ENCODE assay signal across 27 cellular contexts in the genomic region with DNA sequence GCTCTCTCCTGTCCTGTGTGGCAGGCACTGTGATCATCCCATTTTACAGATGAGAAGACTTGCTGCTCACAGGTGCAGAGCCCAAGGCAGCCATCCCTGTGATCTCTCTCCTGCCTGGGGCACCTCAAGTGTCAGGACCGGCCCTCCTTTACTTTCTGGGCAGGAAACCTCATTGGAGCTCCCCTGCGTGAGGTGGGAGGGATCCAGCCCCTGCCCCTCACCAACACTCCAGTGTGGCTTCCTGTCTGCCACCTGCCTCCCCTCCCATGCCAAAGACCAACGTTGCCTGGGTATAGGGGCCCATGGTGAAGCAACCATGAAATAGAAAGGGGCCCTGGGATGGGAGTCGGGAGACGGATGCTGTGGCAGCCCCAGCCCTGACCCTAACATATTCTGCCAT.
DNase-seq lines count a peak whose midpoint lies in the region; ATAC-seq, FAIRE-seq and TF ChIP-seq lines count a peak whose summit lies in the region.
"Had no signal": no experiment of that assay in that cellular context is flagged by ENCODE, and none has a peak within 500 bp of the region (broad histone marks: within the 10 kb centered on the region; RNA-seq: fewer than 3 reads in every experiment).

No MANE protein-coding gene starts in this region.

- H4K20me1 ChIP-seq in smooth muscle cell (ENCODE audit: low read depth) (no peaks in the 10 kb centered on the region), SK-N-SH (ENCODE audit: insufficient read depth) (no peaks in the 10 kb centered on the region)

- H3K4me3 Mint-ChIP-seq in stimulated activated naive CD8-positive, alpha-beta T cell treated with anti-CD3 and anti-CD28 coated beads, Interleukin-15, amount 100 ng/mL, for 72 hours = no peak overlapping the region
- H3K4me3 Mint-ChIP-seq in stimulated activated effector memory CD8-positive, alpha-beta T cell treated with anti-CD3 and anti-CD28 coated beads, Interleukin-12 subunit alpha, Interleukin-12 subunit beta, amount 100 ng/mL, for 72 hours = no peak overlapping the region
- H3K4me3 Mint-ChIP-seq: CD4-positive, alpha-beta memory T cell; T-cell had no signal

- H3K27ac ChIP-seq in smooth muscle cell (ENCODE audit: low read depth) (no peak overlapping the region), SK-N-SH (ENCODE audit: low read depth in 2 of 2, low read length in 1 of 2) (no peak overlapping the region)
- H3K27ac ChIP-seq: HL-60, SJSA1 had no signal

- TF ChIP-seq EP300 in SK-N-SH (IDR thresholded peaks at IDR 0.05; ENCODE audit: borderline replicate concordance in 1 of 2, low read depth in 1 of 2, low read length in 1 of 2) = no peak

- H3K27me3 Mint-ChIP-seq in stimulated activated naive CD8-positive, alpha-beta T cell treated with anti-CD3 and anti-CD28 coated beads, Interleukin-15, amount 100 ng/mL, for 72 hours = no peaks in the 10 kb centered on the region
- H3K27me3 Mint-ChIP-seq: CD4-positive, alpha-beta memory T cell; T-cell had no signal

- H3F3A ChIP-seq in smooth muscle cell (ENCODE audit: low read depth) (peaks cover 6% of the 10 kb centered on the region), SK-N-SH (replicated peaks; ENCODE audit: insufficient read depth) (no peaks in the 10 kb centered on the region)

- H3K9me3 ChIP-seq in smooth muscle cell (replicated peaks; ENCODE audit: low read depth) = no peaks in the 10 kb centered on the region
- H3K9me3 ChIP-seq in SK-N-SH = no peaks in the 10 kb centered on the region
- H3K9me3 ChIP-seq: SJSA1 had no signal

- no peaks in the 10 kb centered on the region for H3K27me3 ChIP-seq in smooth muscle cell (ENCODE audit: low read depth)
- no peaks in the 10 kb centered on the region for H3K27me3 ChIP-seq in SK-N-SH (ENCODE audit: insufficient read depth)
- H3K27me3 ChIP-seq: SJSA1 had no signal

- DNase-seq in stimulated activated naive CD8-positive, alpha-beta T cell treated with anti-CD3 and anti-CD28 coated beads, Interleukin-15, amount 100 ng/mL, for 72 hours = no peak
- DNase-seq in stimulated activated naive CD8-positive, alpha-beta T cell treated with anti-CD3 and anti-CD28 coated beads, Interleukin-15, Interleukin-2, amounts not matched to agents 100 U/mL and 50 U/mL, for 24 hours = no peak
- DNase-seq in Jurkat, Clone E6-1 (ENCODE audit: low read depth, low spot score) = peak; percentile 67
- peak; percentile 12 for DNase-seq in UCSD-AML1 (lab: John Stamatoyannopoulos, UW; ENCODE audit: unreplicated experiment)
- no peak for DNase-seq in smooth muscle cell (lab: John Stamatoyannopoulos, UW; ENCODE audit: unreplicated experiment)
- DNase-seq in SK-N-SH = no peak
- no peak for DNase-seq in GM19239 (ENCODE audit: insufficient read length, low spot score)
- no peak for DNase-seq in stimulated activated effector memory CD8-positive, alpha-beta T cell treated with anti-CD3 and anti-CD28 coated beads, Interleukin-12 subunit alpha, Interleukin-12 subunit beta, amount 100 ng/mL, for 72 hours (ENCODE audit: low spot score in 2 of 2)
- DNase-seq: CD4-positive, alpha-beta memory T cell; COR-L47; DMS 273 treated with DMSO at 0.1 percent for 48 hours; DMS79; GF-D8; KG1; NCI-H1092; NCI-H1436; NCI-H187; NCI-H2081 treated with DMSO at 0.1 percent for 48 hours; NCI-H2171; NCI-H226; NCI-H510A; NCI-H69; Right ventricle myocardium superior; T-cell had no signal

- WGBS in smooth muscle cell (ENCODE audit: low lambda C conversion rate) = 96% methylated on average over 5 of the region's 5 CpGs
- WGBS in SK-N-SH (ENCODE audit: low lambda C conversion rate) = 71% methylated on average over 4 of the region's 5 CpGs

- H3K9me2 ChIP-seq in SK-N-SH = no peaks in the 10 kb centered on the region

- no peak overlapping the region for H3K4me3 ChIP-seq in Jurkat, Clone E6-1 (ENCODE audit: low read length)
- H3K4me3 ChIP-seq in smooth muscle cell (no peak overlapping the region), SK-N-SH (ENCODE audit: low read depth in 2 of 2, low read length in 1 of 2) (no peak overlapping the region)
- H3K4me3 ChIP-seq: SJSA1 had no signal

- no peak for FAIRE-seq in GM19239 (lab: Jason Lieb, UNC)
- FAIRE-seq: GM12891 had no signal

- H2AFZ ChIP-seq in smooth muscle cell (ENCODE audit: low read depth) = no peak overlapping the region
- H2AFZ ChIP-seq in SK-N-SH (ENCODE audit: low read depth) = no peak overlapping the region

- CTCF ChIA-PET in SK-N-SH (lab: Yijun Ruan, JAX) = interaction anchor here (1.2 to 1.3 kb wide), 2 partner anchors 23 to 31 kb away, joined by 3 to 4 read pairs; no protein-coding TSS in a partner anchor

- no peak for TF ChIP-seq CTCF in smooth muscle cell (IDR thresholded peaks at IDR 0.05; ENCODE audit: borderline replicate concordance, insufficient read depth, poor library complexity, severe bottlenecking)
- no peak for TF ChIP-seq CTCF in SK-N-SH (IDR thresholded peaks at IDR 0.05)

- ATAC-seq in stimulated activated naive CD8-positive, alpha-beta T cell treated with anti-CD3 and anti-CD28 coated beads, Interleukin-15, amount 100 ng/mL, for 72 hours = no peak
- no peak for ATAC-seq in stimulated activated naive CD8-positive, alpha-beta T cell treated with anti-CD3 and anti-CD28 coated beads, Interleukin-15, Interleukin-2, amounts not matched to agents 100 U/mL and 50 U/mL, for 24 hours
- ATAC-seq in stimulated activated effector memory CD8-positive, alpha-beta T cell treated with anti-CD3 and anti-CD28 coated beads, Interleukin-12 subunit alpha, Interleukin-12 subunit beta, amount 100 ng/mL, for 72 hours = no peak
- ATAC-seq: T-cell had no signal

- no peak overlapping the region for H3K4me2 ChIP-seq in smooth muscle cell
- H3K4me2 ChIP-seq in SK-N-SH = no peak overlapping the region

- no peaks in the 10 kb centered on the region for H3K4me1 ChIP-seq in smooth muscle cell (ENCODE audit: low read depth)
- no peaks in the 10 kb centered on the region; a peak in 1 of 4 replicates for H3K4me1 ChIP-seq in SK-N-SH (ENCODE audit: control insufficient read depth in 1 of 2, insufficient read depth in 2 of 2, low read depth in 1 of 2, low read length in 1 of 2)

- POLR2A ChIA-PET in SK-N-SH (lab: Yijun Ruan, JAX) = interaction anchor here (0.7 kb wide), 1 partner anchor 72 kb away, joined by 3 read pairs; no protein-coding TSS in a partner anchor

- H3K27ac Mint-ChIP-seq in stimulated activated naive CD8-positive, alpha-beta T cell treated with anti-CD3 and anti-CD28 coated beads, Interleukin-15, amount 100 ng/mL, for 72 hours = peak overlapping the region; percentile 19 to 95
- no peak overlapping the region for H3K27ac Mint-ChIP-seq in stimulated activated effector memory CD8-positive, alpha-beta T cell treated with anti-CD3 and anti-CD28 coated beads, Interleukin-12 subunit alpha, Interleukin-12 subunit beta, amount 100 ng/mL, for 72 hours
- H3K27ac Mint-ChIP-seq: CD4-positive, alpha-beta memory T cell; T-cell had no signal

- no peaks in the 10 kb centered on the region for H3K36me3 Mint-ChIP-seq in stimulated activated effector memory CD8-positive, alpha-beta T cell treated with anti-CD3 and anti-CD28 coated beads, Interleukin-12 subunit alpha, Interleukin-12 subunit beta, amount 100 ng/mL, for 72 hours
- H3K36me3 Mint-ChIP-seq: CD4-positive, alpha-beta memory T cell; T-cell had no signal

- peaks cover 5 to 12% of the 10 kb centered on the region in 2 donors for H3K9me3 Mint-ChIP-seq in stimulated activated naive CD8-positive, alpha-beta T cell treated with anti-CD3 and anti-CD28 coated beads, Interleukin-15, amount 100 ng/mL, for 72 hours
- peaks cover 2% of the 10 kb centered on the region for H3K9me3 Mint-ChIP-seq in stimulated activated effector memory CD8-positive, alpha-beta T cell treated with anti-CD3 and anti-CD28 coated beads, Interleukin-12 subunit alpha, Interleukin-12 subunit beta, amount 100 ng/mL, for 72 hours

- no peaks in the 10 kb centered on the region for H3K36me3 ChIP-seq in smooth muscle cell (ENCODE audit: low read depth)
- H3K36me3 ChIP-seq in SK-N-SH (replicated peaks in 1 of 2; ENCODE audit: control insufficient read depth in 1 of 2, insufficient read depth in 2 of 2, low read length in 1 of 2) = no peaks in the 10 kb centered on the region
- H3K36me3 ChIP-seq: SJSA1 had no signal

- H3K79me2 ChIP-seq in smooth muscle cell (ENCODE audit: low read depth) = no peaks in the 10 kb centered on the region
- H3K79me2 ChIP-seq in SK-N-SH (ENCODE audit: insufficient read depth) = no peaks in the 10 kb centered on the region

- peaks cover 12% of the 10 kb centered on the region for H3K4me1 Mint-ChIP-seq in stimulated activated naive CD8-positive, alpha-beta T cell treated with anti-CD3 and anti-CD28 coated beads, Interleukin-15, amount 100 ng/mL, for 72 hours
- no peaks in the 10 kb centered on the region for H3K4me1 Mint-ChIP-seq in stimulated activated effector memory CD8-positive, alpha-beta T cell treated with anti-CD3 and anti-CD28 coated beads, Interleukin-12 subunit alpha, Interleukin-12 subunit beta, amount 100 ng/mL, for 72 hours
- H3K4me1 Mint-ChIP-seq: CD4-positive, alpha-beta memory T cell; T-cell had no signal

- TF ChIP-seq RAD21 in SK-N-SH (IDR thresholded peaks at IDR 0.05; ENCODE audit: low read length) = no peak

- H3K9ac ChIP-seq in smooth muscle cell (ENCODE audit: low read depth) = no peak overlapping the region
- no peak overlapping the region for H3K9ac ChIP-seq in SK-N-SH

TF ChIP-seq in SK-N-SH, 30 proteins besides CTCF, POLR2A, EP300 and RAD21 (continues in another document):
- TF ChIP-seq MXI1 (IDR thresholded peaks at IDR 0.05; ENCODE audit: low read depth, low read length) (no peak), POLR2AphosphoS5 (IDR thresholded peaks at IDR 0.05; ENCODE audit: low read depth, low read length) (no peak), JUND (IDR thresholded peaks at IDR 0.05) (no peak), FOSL2 (IDR thresholded peaks at IDR 0.05; ENCODE audit: borderline replicate concordance, low read depth) (no peak), MEF2A (IDR thresholded peaks at IDR 0.05; ENCODE audit: borderline replicate concordance, low read depth) (no peak), TEAD4 (IDR thresholded peaks at IDR 0.05; ENCODE audit: borderline replicate concordance, insufficient read depth) (no peak), ELF1 (IDR thresholded peaks at IDR 0.05) (no peak)

Comparison
In these comparisons a context has a peak if more than half of its experiments do, and no peak if none do; other contexts are left out.
1. DNase-seq: peak in Jurkat, Clone E6-1 (single experiment) and UCSD-AML1 (single experiment); none in stimulated activated naive CD8-positive, alpha-beta T cell treated with anti-CD3 and anti-CD28 coated beads, Interleukin-15, amount 100 ng/mL, for 72 hours (0 of 2), stimulated activated naive CD8-positive, alpha-beta T cell treated with anti-CD3 and anti-CD28 coated beads, Interleukin-15, Interleukin-2, amounts not matched to agents 100 U/mL and 50 U/mL, for 24 hours (single experiment), smooth muscle cell (single experiment), SK-N-SH (single experiment), GM19239 (single experiment) and stimulated activated effector memory CD8-positive, alpha-beta T cell treated with anti-CD3 and anti-CD28 coated beads, Interleukin-12 subunit alpha, Interleukin-12 subunit beta, amount 100 ng/mL, for 72 hours (0 of 2).